Comparison of ENCODE assay signal across 15 cellular contexts in the genomic region with DNA sequence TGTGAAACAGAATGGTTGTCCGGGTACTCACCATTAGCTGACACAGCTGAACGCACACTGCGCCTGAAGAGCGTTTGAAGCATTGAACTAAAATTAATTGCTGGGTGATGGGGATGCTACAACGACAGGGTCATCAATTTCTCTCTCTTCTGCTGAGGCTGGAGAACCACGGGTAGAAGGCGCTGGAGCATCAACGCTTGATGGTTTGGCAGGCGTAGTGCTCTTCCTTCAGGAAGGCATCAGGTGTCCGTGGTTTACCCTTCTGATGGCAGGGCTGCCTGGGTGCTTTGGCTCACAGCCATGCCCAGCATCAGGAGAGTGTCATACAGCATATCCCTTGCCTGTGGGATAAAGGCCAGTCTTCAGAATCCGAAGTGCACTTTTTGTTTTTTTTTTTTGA. TPM values are rescaled to one million over a fixed set of nuclear protein-coding genes. Genes with fewer than 3 reads are reported as not detected.
DNase-seq lines count a peak whose midpoint lies in the region; ATAC-seq lines count a peak whose summit lies in the region.
"Had no signal": no experiment of that assay in that cellular context is flagged by ENCODE, and none has a peak within 500 bp of the region (broad histone marks: within the 10 kb centered on the region; RNA-seq: fewer than 3 reads in every experiment).

No MANE protein-coding gene starts in this region.

- POLR2A ChIA-PET in activated CD4-positive, alpha-beta memory T cell treated with anti-CD3 and anti-CD28 coated beads, Interleukin-2, amount 10 ng/mL, durations not matched to agents 7 days and 5 days (lab: Charles Lee): interaction anchor here (0.8 to 7.5 kb wide), 19 partner anchors 17 to 241 kb away, joined by 3 to 265 read pairs (median 10); a partner anchor contains a TSS

- DNase-seq in activated CD4-positive, alpha-beta T cell treated with anti-CD3 and anti-CD28 coated beads, Interleukin-2, amount 10 ng/mL, durations not matched to agents 24 days and 14 days: no peak
- no peak for DNase-seq in activated CD4-positive, alpha-beta T cell treated with anti-CD3 and anti-CD28 coated beads, Interleukin-2, amount 50 U/mL, for 48 hours
- DNase-seq in NAMALWA (ENCODE audit: low spot score) (peak; percentile 67), OCI-M2 (lab: John Stamatoyannopoulos, UW; ENCODE audit: unreplicated experiment) (no peak), NCI-H2227 (lab: John Stamatoyannopoulos, UW; ENCODE audit: unreplicated experiment) (no peak)
- no peak for DNase-seq in activated CD4-positive, alpha-beta memory T cell treated with anti-CD3 and anti-CD28 coated beads, Interleukin-2, amount 10 ng/mL, durations not matched to agents 7 days and 5 days
- DNase-seq: GDM1; mesendoderm; NK-92 treated with Interleukin-12 subunit alpha and Interleukin-12 subunit beta, amount 100 ng/mL, for 24 hours; stimulated activated CD4-positive, alpha-beta T cell treated with anti-CD3 and anti-CD28 coated beads, Interleukin-4, amount 100 ng/mL, for 1 hour had no signal

- ATAC-seq in stimulated activated memory B cell treated with anti-CD40 and anti-IgM and Interleukin-4, amounts not matched to agents 10 μg/mL and 1 μg/mL and 100 μg/mL, for 72 hours: no peak
- no peak for ATAC-seq in HG02798 (IDR thresholded peaks at IDR 0.05; ENCODE audit: poor library complexity, unreplicated experiment)

- no peaks in the 10 kb centered on the region for H3K27me3 Mint-ChIP-seq in activated CD4-positive, alpha-beta T cell treated with anti-CD3 and anti-CD28 coated beads, Interleukin-2, amount 10 ng/mL, durations not matched to agents 24 days and 14 days
- H3K27me3 Mint-ChIP-seq in activated CD4-positive, alpha-beta memory T cell treated with anti-CD3 and anti-CD28 coated beads, Interleukin-2, amount 10 ng/mL, durations not matched to agents 7 days and 5 days: no peaks in the 10 kb centered on the region
- H3K27me3 Mint-ChIP-seq in stimulated activated memory B cell treated with anti-CD40 and anti-IgM and Interleukin-4, amounts not matched to agents 10 μg/mL and 1 μg/mL and 100 μg/mL, for 72 hours: no peaks in the 10 kb centered on the region

- H3K9me3 Mint-ChIP-seq in activated CD4-positive, alpha-beta T cell treated with anti-CD3 and anti-CD28 coated beads, Interleukin-2, amount 10 ng/mL, durations not matched to agents 24 days and 14 days: peaks cover 3% of the 10 kb centered on the region
- no peaks in the 10 kb centered on the region for H3K9me3 Mint-ChIP-seq in activated CD4-positive, alpha-beta memory T cell treated with anti-CD3 and anti-CD28 coated beads, Interleukin-2, amount 10 ng/mL, durations not matched to agents 7 days and 5 days
- no peaks in the 10 kb centered on the region for H3K9me3 Mint-ChIP-seq in stimulated activated memory B cell treated with anti-CD40 and anti-IgM and Interleukin-4, amounts not matched to agents 10 μg/mL and 1 μg/mL and 100 μg/mL, for 72 hours

- H3K4me1 Mint-ChIP-seq in activated CD4-positive, alpha-beta T cell treated with anti-CD3 and anti-CD28 coated beads, Interleukin-2, amount 10 ng/mL, durations not matched to agents 24 days and 14 days: peaks cover 85% of the 10 kb centered on the region
- peaks cover 92% of the 10 kb centered on the region for H3K4me1 Mint-ChIP-seq in activated CD4-positive, alpha-beta memory T cell treated with anti-CD3 and anti-CD28 coated beads, Interleukin-2, amount 10 ng/mL, durations not matched to agents 7 days and 5 days
- H3K4me1 Mint-ChIP-seq in stimulated activated memory B cell treated with anti-CD40 and anti-IgM and Interleukin-4, amounts not matched to agents 10 μg/mL and 1 μg/mL and 100 μg/mL, for 72 hours: peaks cover 69% of the 10 kb centered on the region

- intact Hi-C loops in activated CD4-positive, alpha-beta T cell treated with anti-CD3 and anti-CD28 coated beads, Interleukin-2, amount 10 ng/mL, durations not matched to agents 24 days and 14 days (cut with micrococcal nuclease): loop anchor here (5.0 to 10.0 kb wide), 4 partner anchors 243 to 789 kb away; a partner anchor contains a TSS

- H3K4me3 Mint-ChIP-seq in activated CD4-positive, alpha-beta T cell treated with anti-CD3 and anti-CD28 coated beads, Interleukin-2, amount 10 ng/mL, durations not matched to agents 24 days and 14 days: peak overlapping the region; percentile 85
- peak overlapping the region; percentile 78 for H3K4me3 Mint-ChIP-seq in activated CD4-positive, alpha-beta memory T cell treated with anti-CD3 and anti-CD28 coated beads, Interleukin-2, amount 10 ng/mL, durations not matched to agents 7 days and 5 days
- peak overlapping the region; percentile 95 for H3K4me3 Mint-ChIP-seq in stimulated activated memory B cell treated with anti-CD40 and anti-IgM and Interleukin-4, amounts not matched to agents 10 μg/mL and 1 μg/mL and 100 μg/mL, for 72 hours

- CTCF ChIA-PET in activated CD4-positive, alpha-beta memory T cell treated with anti-CD3 and anti-CD28 coated beads, Interleukin-2, amount 10 ng/mL, durations not matched to agents 7 days and 5 days (lab: Charles Lee): interaction anchor here (1.6 to 4.5 kb wide), 8 partner anchors 10 to 490 kb away, joined by 3 to 28 read pairs (median 8); a partner anchor contains a TSS

- peaks cover 8% of the 10 kb centered on the region for H3K36me3 Mint-ChIP-seq in activated CD4-positive, alpha-beta T cell treated with anti-CD3 and anti-CD28 coated beads, Interleukin-2, amount 10 ng/mL, durations not matched to agents 24 days and 14 days (ENCODE audit: low read depth)
- peaks cover 31% of the 10 kb centered on the region for H3K36me3 Mint-ChIP-seq in activated CD4-positive, alpha-beta memory T cell treated with anti-CD3 and anti-CD28 coated beads, Interleukin-2, amount 10 ng/mL, durations not matched to agents 7 days and 5 days (ENCODE audit: low read depth)
- H3K36me3 Mint-ChIP-seq in stimulated activated memory B cell treated with anti-CD40 and anti-IgM and Interleukin-4, amounts not matched to agents 10 μg/mL and 1 μg/mL and 100 μg/mL, for 72 hours: peaks cover 18% of the 10 kb centered on the region

- peak overlapping the region; percentile 94 for H3K27ac Mint-ChIP-seq in activated CD4-positive, alpha-beta T cell treated with anti-CD3 and anti-CD28 coated beads, Interleukin-2, amount 10 ng/mL, durations not matched to agents 24 days and 14 days
- H3K27ac Mint-ChIP-seq in activated CD4-positive, alpha-beta memory T cell treated with anti-CD3 and anti-CD28 coated beads, Interleukin-2, amount 10 ng/mL, durations not matched to agents 7 days and 5 days: peak overlapping the region; percentile 96
- peak overlapping the region; percentile 83 for H3K27ac Mint-ChIP-seq in stimulated activated memory B cell treated with anti-CD40 and anti-IgM and Interleukin-4, amounts not matched to agents 10 μg/mL and 1 μg/mL and 100 μg/mL, for 72 hours

RNA-seq across cellular contexts. Expression of a gene that starts 46.9 kb away (rescaled TPM):
- total RNA-seq in activated CD4-positive, alpha-beta T cell treated with anti-CD3 and anti-CD28 coated beads, Interleukin-2, amount 10 ng/mL, durations not matched to agents 24 days and 14 days: not detected in 2 replicates
- under 1 TPM in 1 of 2 experiments, not detected in 1; 0.20 TPM for total RNA-seq in activated CD4-positive, alpha-beta memory T cell treated with anti-CD3 and anti-CD28 coated beads, Interleukin-2, amount 10 ng/mL, durations not matched to agents 7 days and 5 days
- total RNA-seq: epithelial cell of proximal tubule; H1; T-helper 1 cell treated with Interleukin-12 subunit alpha and Interleukin-12 subunit beta and Interleukin-4 antibody, amounts not matched to agents 30 ng/mL and 1 ng/mL, for 36 hours had no signal
